ENCODE assay signal across 2 cellular contexts in genomic region chr11:47552581-47553416, GRCh38.
A peak's percentile ranks its signal among the peaks of the same experiment; 100 is the strongest.
TF ChIP-seq lines count a peak whose summit lies in the region.

TSS of gene CELF1 (minus strand) at chr11:47553132. CDS start at chr11:47499523, 53,609 bp downstream.

TF ChIP-seq in A549, 52 proteins besides CTCF, POLR2A, EP300 and RAD21 (continued from another document):
- peak; percentile 90 for TF ChIP-seq BCL3 (IDR thresholded peaks at IDR 0.05)
- peak; percentile 100 for TF ChIP-seq MAZ (IDR thresholded peaks at IDR 0.05; ENCODE audit: borderline replicate concordance, low read depth, low read length)
- TF ChIP-seq ZSCAN20 (CRISPR knock-in tag; IDR thresholded peaks at IDR 0.05), result no peak
- TF ChIP-seq MAX (IDR thresholded peaks at IDR 0.05), result peak; percentile 86
- peak; percentile 37; the same call in 1 of the 2 replicates for TF ChIP-seq MYC (IDR thresholded peaks at IDR 0.05; ENCODE audit: borderline replicate concordance, low read length)

TF ChIP-seq in K562, 482 proteins besides CTCF, POLR2A, EP300 and RAD21 (continued from another document and continues in another):
- TF ChIP-seq IRF9 (tag; IDR thresholded peaks at IDR 0.05), result no peak
- TF ChIP-seq ZNF586 (CRISPR knock-in tag; conservative IDR thresholded peaks at IDR 0.05), result no peak
- peak; percentile 96 for TF ChIP-seq XRCC5 (IDR thresholded peaks at IDR 0.05; ENCODE audit: low read depth, low read length)
- peak; percentile 47; the same call in 1 of the 2 replicates for TF ChIP-seq ZBTB12 (CRISPR knock-in tag; IDR thresholded peaks at IDR 0.05)
- no peak for TF ChIP-seq CBFA2T2 (conservative IDR thresholded peaks at IDR 0.05)
- no peak; the same call in 1 of the 2 replicates for TF ChIP-seq ZBTB17 (CRISPR knock-in tag; IDR thresholded peaks at IDR 0.05)
- TF ChIP-seq SETDB1 (IDR thresholded peaks at IDR 0.05; ENCODE audit: low read length), result no peak
- TF ChIP-seq TCFL5 (CRISPR knock-in tag; conservative IDR thresholded peaks at IDR 0.05), result no peak
- no peak for TF ChIP-seq FOS (IDR thresholded peaks at IDR 0.05; ENCODE audit: extremely low read depth, insufficient read length)
- TF ChIP-seq TAL1 (IDR thresholded peaks at IDR 0.05), result no peak
- TF ChIP-seq ZBTB40 (IDR thresholded peaks at IDR 0.05), result peak; percentile 82
- no peak for TF ChIP-seq ZBTB40 (CRISPR knock-in tag; IDR thresholded peaks at IDR 0.05)
- no peak for TF ChIP-seq SFPQ (IDR thresholded peaks at IDR 0.05; ENCODE audit: low read depth, low read length)
- no peak for TF ChIP-seq SAFB (IDR thresholded peaks at IDR 0.05; ENCODE audit: borderline replicate concordance, low read depth, low read length)
- TF ChIP-seq CTBP1 (IDR thresholded peaks at IDR 0.05; ENCODE audit: borderline replicate concordance), result peak; percentile 96
- peak; percentile 67 for TF ChIP-seq U2AF1 (optimal IDR thresholded peaks at IDR 0.05; ENCODE audit: low read depth, low read length)
- TF ChIP-seq ZNF133 (CRISPR knock-in tag; IDR thresholded peaks at IDR 0.05), result no peak
- 0 out of 4 replicates have a peak, but pooled peaks of 1 of the 2 experiments have one; percentile 13 for TF ChIP-seq SIX5 (IDR thresholded peaks at IDR 0.05; ENCODE audit: borderline replicate concordance in 1 of 2, insufficient read depth in 1 of 2, low read depth in 1 of 2, low read length in 2 of 2)
- no peak; the same call in 1 of the 2 replicates for TF ChIP-seq ATF6 (CRISPR knock-in tag; IDR thresholded peaks at IDR 0.05)
- no peak for TF ChIP-seq RREB1 (CRISPR knock-in tag; IDR thresholded peaks at IDR 0.05)
- TF ChIP-seq CGGBP1 (CRISPR knock-in tag; IDR thresholded peaks at IDR 0.05), result peak; percentile 52; the same call in 1 of the 2 replicates
- TF ChIP-seq ZNF280B (CRISPR knock-in tag; IDR thresholded peaks at IDR 0.05), result no peak
- no peak for TF ChIP-seq ZEB2 (IDR thresholded peaks at IDR 0.05)
- no peak for TF ChIP-seq FOXJ3 (CRISPR knock-in tag; IDR thresholded peaks at IDR 0.05)
- peak in 1 of 2 experiments; percentile 27; a peak in 1 of 4 replicates for TF ChIP-seq TBL1XR1 (IDR thresholded peaks at IDR 0.05; ENCODE audit: low read length in 2 of 2)
- TF ChIP-seq HNRNPK (IDR thresholded peaks at IDR 0.05; ENCODE audit: low read depth, low read length, poor library complexity, severe bottlenecking), result no peak
- TF ChIP-seq PHTF2 (CRISPR knock-in tag; IDR thresholded peaks at IDR 0.05), result no peak
- no peak for TF ChIP-seq WHSC1 (IDR thresholded peaks at IDR 0.05; ENCODE audit: low read length)
- peak; percentile 86 for TF ChIP-seq RBFOX2 (IDR thresholded peaks at IDR 0.05; ENCODE audit: low read depth, low read length)
- no peak for TF ChIP-seq ZNF75A (CRISPR knock-in tag; IDR thresholded peaks at IDR 0.05)
- peak; percentile 46; the same call in 1 of the 2 replicates for TF ChIP-seq MBD2 (IDR thresholded peaks at IDR 0.05; ENCODE audit: borderline replicate concordance, low read depth)
- TF ChIP-seq SPI1 (IDR thresholded peaks at IDR 0.05; ENCODE audit: borderline replicate concordance, low read depth, low read length), result peak; percentile 50; the same call in 1 of the 2 replicates
